ENCODE assay signal across 8 cellular contexts in the genomic region with DNA sequence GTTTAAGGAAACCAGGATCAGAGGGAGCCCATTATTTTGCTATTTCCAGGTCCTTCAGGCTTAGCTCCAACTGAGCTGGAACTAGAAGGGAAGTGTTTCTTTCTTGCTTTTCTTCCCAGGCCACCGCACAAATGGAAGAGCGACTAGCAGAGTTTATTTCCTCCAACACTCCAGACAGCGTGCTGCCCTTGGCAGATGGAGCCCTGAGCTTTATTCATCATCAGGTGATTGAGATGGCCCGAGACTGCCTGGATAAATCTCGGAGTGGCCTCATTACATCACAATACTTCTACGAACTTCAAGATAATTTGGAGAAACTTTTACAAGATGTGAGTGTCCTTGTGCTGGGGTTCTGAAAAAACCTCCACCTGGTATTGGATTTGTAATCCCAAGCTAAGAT.
"Had no signal": no experiment of that assay in that cellular context is flagged by ENCODE, and none has a peak within 500 bp of the region (broad histone marks: within the 10 kb centered on the region; RNA-seq: fewer than 3 reads in every experiment).

No MANE protein-coding gene starts in this region.

- DNase-seq: GM23248, GOT3, H7, HCEC 1CT, KBM-7 had no signal

- H3K4me1 Mint-ChIP-seq: IgD-negative memory B cell had no signal

- H3K9me3 Mint-ChIP-seq: IgD-negative memory B cell had no signal

- ATAC-seq: HepG2 had no signal

- H3K27ac ChIP-seq: GM23248, HL-60 had no signal

- H3K4me3 ChIP-seq: GM23248 had no signal

- H3K4me3 Mint-ChIP-seq: IgD-negative memory B cell had no signal

- H3K27ac Mint-ChIP-seq: IgD-negative memory B cell had no signal

- H3K27me3 Mint-ChIP-seq: IgD-negative memory B cell had no signal
